Comparison of ENCODE assay signal across 8 cellular contexts in the genomic region with DNA sequence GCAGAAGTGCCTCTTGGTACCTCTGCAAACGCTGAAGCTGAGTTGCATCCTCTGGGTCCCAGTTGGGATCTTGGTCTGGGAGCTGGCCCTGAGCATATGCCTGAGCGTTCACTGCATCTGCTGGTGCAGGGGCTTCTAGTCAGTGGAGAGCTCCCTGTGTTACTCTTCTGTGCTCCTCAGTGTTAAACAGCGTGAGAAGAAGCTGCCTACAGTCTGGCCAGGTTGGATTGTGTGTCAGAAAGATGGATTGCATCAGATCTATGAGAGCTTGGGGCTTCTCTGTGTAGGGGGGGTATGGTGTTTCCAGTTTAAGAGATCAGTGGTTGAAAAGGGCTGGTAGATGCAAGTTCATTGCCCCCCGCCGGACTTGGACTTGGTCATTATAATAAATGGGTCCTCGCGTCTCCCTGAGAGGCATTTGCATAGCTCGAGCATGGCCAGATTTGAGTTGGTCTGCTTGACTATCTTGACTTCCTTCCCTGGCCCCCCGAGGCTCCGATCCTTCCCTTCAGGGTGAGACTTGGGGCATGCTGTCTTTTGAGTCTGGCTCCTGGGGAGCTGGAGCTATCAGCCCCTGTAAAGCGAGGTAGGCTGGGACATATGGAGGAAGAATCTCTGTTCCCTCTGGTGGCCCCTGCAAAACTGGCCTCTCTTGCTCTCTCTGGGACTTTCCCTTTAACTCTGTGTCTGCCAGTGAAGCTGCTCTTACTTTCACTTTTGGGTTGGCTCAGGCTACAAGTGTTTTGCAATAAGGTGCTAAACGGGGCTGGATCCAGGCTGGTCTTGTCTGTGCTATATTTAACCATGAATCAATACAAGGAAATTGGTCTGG. TPM values are rescaled to one million over a fixed set of nuclear protein-coding genes. Genes with fewer than 3 reads are reported as not detected.
A peak's percentile ranks its signal among the peaks of the same experiment; 100 is the strongest.
DNase-seq lines count a peak whose midpoint lies in the region; ATAC-seq and TF ChIP-seq lines count a peak whose summit lies in the region.

No MANE protein-coding gene starts in this region.

- no peaks in the 10 kb centered on the region for H3K27me3 Mint-ChIP-seq in activated CD8-positive, alpha-beta T cell treated with anti-CD3 and anti-CD28 coated beads for 36 hours

- H3K27ac Mint-ChIP-seq in activated CD8-positive, alpha-beta T cell treated with anti-CD3 and anti-CD28 coated beads for 36 hours: peak overlapping the region; percentile 90

- peaks cover 25% of the 10 kb centered on the region for H3K4me1 Mint-ChIP-seq in activated CD8-positive, alpha-beta T cell treated with anti-CD3 and anti-CD28 coated beads for 36 hours (ENCODE audit: low read depth)

- peaks cover 2% of the 10 kb centered on the region for H3K9me3 Mint-ChIP-seq in activated CD8-positive, alpha-beta T cell treated with anti-CD3 and anti-CD28 coated beads for 36 hours

- no peak overlapping the region for H3K27ac ChIP-seq in skeletal muscle tissue (ENCODE audit: low read depth, low read length)

- H3K36me3 ChIP-seq in skeletal muscle tissue (ENCODE audit: control insufficient read depth in 3 of 3, insufficient read depth in 3 of 3, low read length in 3 of 3): no peaks in the 10 kb centered on the region

- H3K4me3 ChIP-seq in skeletal muscle tissue (ENCODE audit: low read length in 3 of 3): peak overlapping the region; percentile 59 to 68 (median 65)

- H3K27me3 ChIP-seq in skeletal muscle tissue (ENCODE audit: control insufficient read depth in 3 of 3, insufficient read depth in 3 of 3, low read length in 3 of 3): no peaks in the 10 kb centered on the region

- DNase-seq in HuH-7.5 (ENCODE audit: low spot score) (peak; percentile 47), germinal center (ENCODE audit: low spot score) (peak; percentile 39), DMS114 treated with DMSO at 0.1 percent for 48 hours (lab: John Stamatoyannopoulos, UW; ENCODE audit: unreplicated experiment) (no peak), NCI-H1092 (lab: John Stamatoyannopoulos, UW) (no peak)
- peak; percentile 69 for DNase-seq in activated CD8-positive, alpha-beta T cell treated with anti-CD3 and anti-CD28 coated beads for 36 hours

- H3K36me3 Mint-ChIP-seq in activated CD8-positive, alpha-beta T cell treated with anti-CD3 and anti-CD28 coated beads for 36 hours (ENCODE audit: low read depth): no peaks in the 10 kb centered on the region

- CTCF ChIA-PET in activated CD8-positive, alpha-beta T cell treated with anti-CD3 and anti-CD28 coated beads for 36 hours (lab: Charles Lee): interaction anchor here (0.7 to 1.6 kb wide), 4 partner anchors 8 to 331 kb away, joined by 3 to 6 read pairs (median 5); no protein-coding TSS in a partner anchor

- ATAC-seq in GM18867 (IDR thresholded peaks at IDR 0.05; ENCODE audit: unreplicated experiment): peak; percentile 46
- ATAC-seq in activated CD8-positive, alpha-beta T cell treated with anti-CD3 and anti-CD28 coated beads for 36 hours: peak; percentile 98
- no peak for ATAC-seq in GM21825 (IDR thresholded peaks at IDR 0.05; ENCODE audit: unreplicated experiment)

- peaks cover 7 to 13% (median 10%) of the 10 kb centered on the region in 3 donors for H3K4me1 ChIP-seq in skeletal muscle tissue (ENCODE audit: control insufficient read depth in 3 of 3, insufficient read depth in 3 of 3, low read length in 3 of 3)

- no peak for TF ChIP-seq CTCF in activated CD8-positive, alpha-beta T cell treated with anti-CD3 and anti-CD28 coated beads for 36 hours (IDR thresholded peaks at IDR 0.05)

- intact Hi-C loops in activated CD8-positive, alpha-beta T cell treated with anti-CD3 and anti-CD28 coated beads for 36 hours (cut with micrococcal nuclease): no loop called here

- H3K9ac ChIP-seq in skeletal muscle tissue (ENCODE audit: low read depth in 1 of 3, low read length in 3 of 3): peak overlapping the region; percentile 47 to 70 (median 65)

- H3K9me3 ChIP-seq in skeletal muscle tissue (ENCODE audit: control insufficient read depth in 3 of 3, low read length in 3 of 3): no peaks in the 10 kb centered on the region

- POLR2A ChIA-PET in activated CD8-positive, alpha-beta T cell treated with anti-CD3 and anti-CD28 coated beads for 36 hours (lab: Charles Lee): interaction anchor here (1.0 kb wide), 2 partner anchors 290 to 327 kb away, joined by 3 read pairs; no protein-coding TSS in a partner anchor

- H3K4me3 Mint-ChIP-seq in activated CD8-positive, alpha-beta T cell treated with anti-CD3 and anti-CD28 coated beads for 36 hours: peak overlapping the region; percentile 72

RNA-seq across cellular contexts. Expression of gene OR10H4, which starts 52.9 kb away (rescaled TPM):
- not detected for total RNA-seq in activated CD8-positive, alpha-beta T cell treated with anti-CD3 and anti-CD28 coated beads for 36 hours
- total RNA-seq in skeletal muscle tissue: not detected

Comparison
In these comparisons a context has a peak if more than half of its experiments do, and no peak if none do; other contexts are left out.
1. DNase-seq: peak in HuH-7.5 (single experiment), activated CD8-positive, alpha-beta T cell treated with anti-CD3 and anti-CD28 coated beads for 36 hours (single experiment) and germinal center (single experiment); none in DMS114 treated with DMSO at 0.1 percent for 48 hours (single experiment) and NCI-H1092 (single experiment).